ENCODE assay signal across 14 cellular contexts in the genomic region with DNA sequence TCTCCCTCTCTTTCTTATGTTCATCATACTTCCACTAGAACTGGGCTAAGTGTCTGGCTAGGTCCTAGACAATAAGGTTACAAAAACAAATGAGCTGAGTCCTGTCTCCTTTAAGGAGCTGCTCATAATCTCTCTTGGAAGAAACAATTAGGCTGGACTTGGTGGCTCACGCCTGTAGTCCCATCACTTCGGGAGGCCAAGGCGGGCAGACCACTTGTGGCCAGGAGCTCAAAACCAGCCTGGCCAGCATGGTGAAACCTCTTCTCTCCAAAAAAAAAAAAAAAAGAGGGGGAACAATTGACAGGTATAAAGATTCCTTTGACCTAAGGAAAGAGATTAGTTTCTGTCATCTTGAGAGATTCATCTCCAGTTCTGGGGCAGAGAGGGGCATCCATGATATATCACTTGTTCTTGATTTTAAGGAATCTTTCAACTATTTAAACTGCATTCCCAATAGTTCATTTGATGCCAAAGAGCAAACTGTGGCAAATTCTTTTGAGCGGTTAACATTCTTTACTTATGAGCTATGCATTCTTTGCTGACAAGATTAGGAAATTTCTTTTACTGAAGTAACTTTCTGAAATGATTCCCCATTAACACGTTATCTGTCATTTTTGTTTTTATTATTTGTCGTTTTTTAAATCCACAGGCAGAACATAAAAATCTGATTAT.
DNase-seq lines count a peak whose midpoint lies in the region; ATAC-seq and TF ChIP-seq lines count a peak whose summit lies in the region.
"Had no signal": no experiment of that assay in that cellular context is flagged by ENCODE, and none has a peak within 500 bp of the region (broad histone marks: within the 10 kb centered on the region; RNA-seq: fewer than 3 reads in every experiment).

No MANE protein-coding gene starts in this region.

- peak; percentile 79 for DNase-seq in EH (ENCODE audit: low read depth)
- peak; percentile 8 to 68 for DNase-seq in PC-9
- DNase-seq in epithelial cell of proximal tubule (ENCODE audit: low read depth): peak; percentile 51
- DNase-seq in omental fat pad (ENCODE audit: low spot score): no peak
- DNase-seq in NCI-H2029 (lab: John Stamatoyannopoulos, UW): no peak
- no peak for DNase-seq in activated CD4-positive, alpha-beta memory T cell treated with anti-CD3 and anti-CD28 coated beads, Interleukin-2, amount 10 ng/mL, durations not matched to agents 7 days and 5 days
- no peak for DNase-seq in Kasumi-1 (lab: John Stamatoyannopoulos, UW)
- DNase-seq: activated T-cell treated with anti-CD3 and anti-CD28 coated beads for 4 hours, H9, nephron progenitor cell, Peyer's patch had no signal

- H3K4me1 Mint-ChIP-seq in activated CD4-positive, alpha-beta memory T cell treated with anti-CD3 and anti-CD28 coated beads, Interleukin-2, amount 10 ng/mL, durations not matched to agents 7 days and 5 days: no peaks in the 10 kb centered on the region
- H3K4me1 Mint-ChIP-seq: brain, H9, nephron progenitor cell had no signal

- peaks cover 6% of the 10 kb centered on the region for H3K9me3 Mint-ChIP-seq in activated CD4-positive, alpha-beta memory T cell treated with anti-CD3 and anti-CD28 coated beads, Interleukin-2, amount 10 ng/mL, durations not matched to agents 7 days and 5 days

- TF ChIP-seq CTCF in PC-9 (conservative IDR thresholded peaks at IDR 0.05): no peak
- no peak for TF ChIP-seq CTCF in epithelial cell of proximal tubule (conservative IDR thresholded peaks at IDR 0.05; ENCODE audit: low read depth, low read length)
- no peak for TF ChIP-seq CTCF in omental fat pad (IDR thresholded peaks at IDR 0.05)

- H4K20me1 ChIP-seq in PC-9 (ENCODE audit: insufficient read depth): no peaks in the 10 kb centered on the region

- H3K27me3 Mint-ChIP-seq in activated CD4-positive, alpha-beta memory T cell treated with anti-CD3 and anti-CD28 coated beads, Interleukin-2, amount 10 ng/mL, durations not matched to agents 7 days and 5 days: no peaks in the 10 kb centered on the region
- H3K27me3 Mint-ChIP-seq: brain had no signal

- no peaks in the 10 kb centered on the region for H3K9me2 ChIP-seq in PC-9 (ENCODE audit: insufficient read depth)

- POLR2A ChIA-PET in PC-9 (lab: Charles Lee; ENCODE audit: unreplicated experiment): interaction anchor here (0.7 kb wide), 1 partner anchor 1576 kb away, joined by 3 read pairs; no protein-coding TSS in a partner anchor
- POLR2A ChIA-PET in activated CD4-positive, alpha-beta memory T cell treated with anti-CD3 and anti-CD28 coated beads, Interleukin-2, amount 10 ng/mL, durations not matched to agents 7 days and 5 days (lab: Charles Lee): no interaction called here

- BruUV-seq in PC-9 (replicated peaks; lab: Mats Ljungman, UMichigan): no TSS peak

- no peak overlapping the region for H3K4me3 ChIP-seq in PC-9
- no peak overlapping the region for H3K4me3 ChIP-seq in epithelial cell of proximal tubule (ENCODE audit: low read depth, low read length)
- H3K4me3 ChIP-seq: GM12878, Peyer's patch had no signal

- no peaks in the 10 kb centered on the region for H3K27me3 ChIP-seq in PC-9 (ENCODE audit: insufficient read depth, low read depth)
- H3K27me3 ChIP-seq: Peyer's patch had no signal

- peaks cover 12% of the 10 kb centered on the region; the same call in 1 of the 2 replicates for H3F3A ChIP-seq in PC-9 (ENCODE audit: insufficient read depth, low read depth)

- intact Hi-C loops in PC-9 (cut with micrococcal nuclease; ENCODE audit: unreplicated experiment): no loop called here

- no peaks in the 10 kb centered on the region for H3K36me3 ChIP-seq in PC-9 (ENCODE audit: low read depth)
- H3K36me3 ChIP-seq: Peyer's patch had no signal

- H3K27ac Mint-ChIP-seq in activated CD4-positive, alpha-beta memory T cell treated with anti-CD3 and anti-CD28 coated beads, Interleukin-2, amount 10 ng/mL, durations not matched to agents 7 days and 5 days: no peak overlapping the region
- H3K27ac Mint-ChIP-seq: brain, H9, nephron progenitor cell had no signal

- CTCF ChIA-PET in PC-9 (lab: Charles Lee): interaction anchor here (0.6 kb wide), 2 partner anchors 367 to 624 kb away, joined by 3 to 6 read pairs; no protein-coding TSS in a partner anchor
- CTCF ChIA-PET in activated CD4-positive, alpha-beta memory T cell treated with anti-CD3 and anti-CD28 coated beads, Interleukin-2, amount 10 ng/mL, durations not matched to agents 7 days and 5 days (lab: Charles Lee): no interaction called here

- H3K4me1 ChIP-seq in PC-9 (replicated peaks; ENCODE audit: insufficient read depth): peaks cover 18% of the 10 kb centered on the region; the same call in 1 of the 2 replicates
- H3K4me1 ChIP-seq: Peyer's patch had no signal

- H3K27ac ChIP-seq in PC-9: peak overlapping the region; percentile 13; the same call in 1 of the 2 replicates
- H3K27ac ChIP-seq: Peyer's patch had no signal

- no peaks in the 10 kb centered on the region; the same call in 1 of the 2 replicates for H3K9me3 ChIP-seq in PC-9 (ENCODE audit: insufficient read depth, low read depth)
- H3K9me3 ChIP-seq: Peyer's patch had no signal

- H3K79me2 ChIP-seq in PC-9 (ENCODE audit: low read depth): no peaks in the 10 kb centered on the region

- no peaks in the 10 kb centered on the region for H3K36me3 Mint-ChIP-seq in activated CD4-positive, alpha-beta memory T cell treated with anti-CD3 and anti-CD28 coated beads, Interleukin-2, amount 10 ng/mL, durations not matched to agents 7 days and 5 days (ENCODE audit: low read depth)
- H3K36me3 Mint-ChIP-seq: brain had no signal

- H3K4me3 Mint-ChIP-seq in activated CD4-positive, alpha-beta memory T cell treated with anti-CD3 and anti-CD28 coated beads, Interleukin-2, amount 10 ng/mL, durations not matched to agents 7 days and 5 days: no peak overlapping the region
- H3K4me3 Mint-ChIP-seq: brain, H9, nephron progenitor cell had no signal

- H2AFZ ChIP-seq in PC-9: 0 out of 2 replicates have a peak overlapping the region, but pooled peaks have one; percentile 14

- ATAC-seq in omental fat pad (ENCODE audit: low FRiP score) (peak; percentile 37), GM21717 (IDR thresholded peaks at IDR 0.05; ENCODE audit: unreplicated experiment) (no peak)
- ATAC-seq: GM12878 had no signal

- H3K4me2 ChIP-seq in PC-9: peak overlapping the region; percentile 26

Comparison
In these comparisons a context has a peak if more than half of its experiments do, and no peak if none do; other contexts are left out.
1. DNase-seq: peak in EH (single experiment), PC-9 (2 of 2) and epithelial cell of proximal tubule (single experiment); none in omental fat pad (single experiment), NCI-H2029 (single experiment), activated CD4-positive, alpha-beta memory T cell treated with anti-CD3 and anti-CD28 coated beads, Interleukin-2, amount 10 ng/mL, durations not matched to agents 7 days and 5 days (single experiment) and Kasumi-1 (0 of 2).